ENCODE assay signal across 1 cellular context in genomic region chr3:127822836-127823589, GRCh38.
TF ChIP-seq lines count a peak whose summit lies in the region.

No MANE protein-coding gene starts in this region.

TF ChIP-seq in HEK293, 187 proteins besides CTCF, POLR2A, EP300 and RAD21 (continued from another document):
- TF ChIP-seq ZNF366 (tag by site-specific recombination; conservative IDR thresholded peaks at IDR 0.05): no peak
- no peak for TF ChIP-seq ZNF280D (tag by site-specific recombination; IDR thresholded peaks at IDR 0.05)
- TF ChIP-seq KLF9 (tag by site-specific recombination; IDR thresholded peaks at IDR 0.05; ENCODE audit: low read depth): no peak
- TF ChIP-seq ZSCAN18 (tag by site-specific recombination; IDR thresholded peaks at IDR 0.05): no peak
- TF ChIP-seq ZNF394 (tag by site-specific recombination; IDR thresholded peaks at IDR 0.05; ENCODE audit: borderline replicate concordance): no peak
- TF ChIP-seq ZFHX2 (tag by site-specific recombination; conservative IDR thresholded peaks at IDR 0.05): peak; percentile 80
- 0 out of 2 replicates have a peak, but pooled peaks have one; percentile 8 for TF ChIP-seq ZIC2 (tag by site-specific recombination; IDR thresholded peaks at IDR 0.05)
- no peak for TF ChIP-seq ZNF521 (tag by site-specific recombination; IDR thresholded peaks at IDR 0.05)
- peak; percentile 99 for TF ChIP-seq ZBTB26 (tag by site-specific recombination; optimal IDR thresholded peaks at IDR 0.05)
- no peak for TF ChIP-seq BCL11B (tag by site-specific recombination; IDR thresholded peaks at IDR 0.05; ENCODE audit: low read depth)
- no peak for TF ChIP-seq HOXD13 (CRISPR knock-in tag; IDR thresholded peaks at IDR 0.05; ENCODE audit: borderline replicate concordance)
- TF ChIP-seq MEIS1 (CRISPR knock-in tag; IDR thresholded peaks at IDR 0.05; ENCODE audit: borderline replicate concordance): no peak
- TF ChIP-seq PRDM2 (tag by site-specific recombination; IDR thresholded peaks at IDR 0.05; ENCODE audit: borderline replicate concordance): no peak
- no peak for TF ChIP-seq ZNF558 (tag by site-specific recombination; IDR thresholded peaks at IDR 0.05)
- no peak for TF ChIP-seq ZNF174 (tag by site-specific recombination; IDR thresholded peaks at IDR 0.05)
- no peak for TF ChIP-seq ZNF768 (tag by site-specific recombination; IDR thresholded peaks at IDR 0.05)
- no peak for TF ChIP-seq ZNF701 (tag by site-specific recombination; IDR thresholded peaks at IDR 0.05)
- no peak for TF ChIP-seq ZBTB6 (tag by site-specific recombination; IDR thresholded peaks at IDR 0.05)
- TF ChIP-seq ZBTB11 (tag by site-specific recombination; conservative IDR thresholded peaks at IDR 0.05; ENCODE audit: low read depth): 0 out of 2 replicates have a peak, but pooled peaks have one; percentile 8
- no peak for TF ChIP-seq ZNF626 (tag by site-specific recombination; IDR thresholded peaks at IDR 0.05)
- no peak for TF ChIP-seq ZNF830 (tag by site-specific recombination; IDR thresholded peaks at IDR 0.05; ENCODE audit: low read depth)
- peak; percentile 60; the same call in 1 of the 2 replicates for TF ChIP-seq ZNF777 (tag by site-specific recombination; IDR thresholded peaks at IDR 0.05; ENCODE audit: borderline replicate concordance)
- no peak for TF ChIP-seq HIC1 (tag by site-specific recombination; IDR thresholded peaks at IDR 0.05)
- 0 out of 2 replicates have a peak, but pooled peaks have one; percentile 21 for TF ChIP-seq ZNF692 (tag by site-specific recombination; IDR thresholded peaks at IDR 0.05)
